ENCODE assay signal across 10 cellular contexts in genomic region chr20:37282558-37282957, GRCh38. TPM values are rescaled to one million over a fixed set of nuclear protein-coding genes. Genes with fewer than 3 reads are reported as not detected.
A peak's percentile ranks its signal among the peaks of the same experiment; 100 is the strongest.
DNase-seq lines count a peak whose midpoint lies in the region; ATAC-seq and TF ChIP-seq lines count a peak whose summit lies in the region.
"Had no signal": no experiment of that assay in that cellular context is flagged by ENCODE, and none has a peak within 500 bp of the region (broad histone marks: within the 10 kb centered on the region; RNA-seq: fewer than 3 reads in every experiment).

No MANE protein-coding gene starts in this region.

- CTCF ChIA-PET in RWPE1 (lab: Yijun Ruan, JAX) = interaction anchor here (0.5 to 2.1 kb wide), 11 partner anchors 9 to 252 kb away, joined by 3 to 6 read pairs (median 3); no protein-coding TSS in a partner anchor

- intact Hi-C loops in sciatic nerve (cut with DNase I) = no loop called here

- TF ChIP-seq CTCF in RWPE1 (conservative IDR thresholded peaks at IDR 0.05; ENCODE audit: low read depth) = no peak; the same call in 1 of the 2 replicates

- DNase-seq in GM04503 (ENCODE audit: low read depth) (peak; percentile 38), RWPE1 (ENCODE audit: low spot score) (peak; percentile 73), fibroblast of the conjunctiva (ENCODE audit: low read depth) (peak; percentile 69), sciatic nerve (ENCODE audit: low spot score) (no peak), MV-4-11 (lab: John Stamatoyannopoulos, UW) (no peak), NCI-H748 (lab: John Stamatoyannopoulos, UW; ENCODE audit: unreplicated experiment) (no peak)
- DNase-seq: activated CD8-positive, alpha-beta memory T cell treated with anti-CD3 and anti-CD28 coated beads, Interleukin-2, amount 10 ng/mL, durations not matched to agents 7 days and 5 days; heart left ventricle had no signal

- POLR2A ChIA-PET in RWPE1 (lab: Yijun Ruan, JAX; ENCODE audit: low non-redundant PET) = no interaction called here

- no peak overlapping the region for H3K27ac ChIP-seq in RWPE1

- peak; percentile 72 for ATAC-seq in sciatic nerve
- no peak for ATAC-seq in GM18909 (IDR thresholded peaks at IDR 0.05; ENCODE audit: poor library complexity, unreplicated experiment)
- no peak for ATAC-seq in HG03342 (IDR thresholded peaks at IDR 0.05; ENCODE audit: unreplicated experiment)
- ATAC-seq: activated CD8-positive, alpha-beta memory T cell treated with anti-CD3 and anti-CD28 coated beads, Interleukin-2, amount 10 ng/mL, durations not matched to agents 7 days and 5 days; heart left ventricle had no signal

RNA-seq across cellular contexts. Expression of gene MANBAL, which starts 6.9 kb away (rescaled TPM):
- total RNA-seq in sciatic nerve = 34.1 TPM

RNA-seq across cellular contexts. Expression of gene GHRH, which starts 20.9 kb away (rescaled TPM):
- total RNA-seq in sciatic nerve = not detected
- total RNA-seq: activated CD8-positive, alpha-beta memory T cell treated with anti-CD3 and anti-CD28 coated beads, Interleukin-2, amount 10 ng/mL, durations not matched to agents 7 days and 5 days; heart left ventricle had no signal

Comparison
In these comparisons a context has a peak if more than half of its experiments do, and no peak if none do; other contexts are left out.
1. DNase-seq: peak in GM04503 (single experiment), RWPE1 (single experiment) and fibroblast of the conjunctiva (single experiment); none in sciatic nerve (single experiment), MV-4-11 (single experiment) and NCI-H748 (single experiment).